Comparison of ENCODE assay signal across 24 cellular contexts in genomic region chr12:116561181-116561821, GRCh38. TPM values are rescaled to one million over a fixed set of nuclear protein-coding genes. Genes with fewer than 3 reads are reported as not detected.
DNase-seq lines count a peak whose midpoint lies in the region; ATAC-seq, FAIRE-seq and TF ChIP-seq lines count a peak whose summit lies in the region.
"Had no signal": no experiment of that assay in that cellular context is flagged by ENCODE, and none has a peak within 500 bp of the region (broad histone marks: within the 10 kb centered on the region; RNA-seq: fewer than 3 reads in every experiment).

No MANE protein-coding gene starts in this region.

- no peaks in the 10 kb centered on the region for H3K36me3 ChIP-seq in Karpas-422 (ENCODE audit: insufficient read depth, low read length)
- H3K36me3 ChIP-seq: left lung had no signal

- peaks cover 29% of the 10 kb centered on the region for H3K4me1 Mint-ChIP-seq in activated naive CD8-positive, alpha-beta T cell treated with anti-CD3 and anti-CD28 coated beads, Interleukin-2, amount 10 ng/mL, durations not matched to agents 7 days and 5 days
- peaks cover 34% of the 10 kb centered on the region for H3K4me1 Mint-ChIP-seq in activated naive CD8-positive, alpha-beta T cell treated with anti-CD3 and anti-CD28 coated beads for 36 hours
- H3K4me1 Mint-ChIP-seq in stimulated activated naive B cell treated with anti-CD40 and anti-IgM and Interleukin-4, amounts not matched to agents 10 μg/mL and 1 μg/mL and 100 μg/mL, for 72 hours: peaks cover 28 to 66% of the 10 kb centered on the region in 2 donors
- H3K4me1 Mint-ChIP-seq in type B pancreatic cell (ENCODE audit: unreplicated experiment): peaks cover 10% of the 10 kb centered on the region

- 0 out of 2 replicates have a peak overlapping the region, but pooled peaks have one; percentile 31 for H2AFZ ChIP-seq in Karpas-422 (ENCODE audit: low read length)

- no peak overlapping the region for H3K4me2 ChIP-seq in Karpas-422 (ENCODE audit: low read depth, low read length, poor library complexity, severe bottlenecking)

- peak overlapping the region; percentile 3 for H3K27ac Mint-ChIP-seq in activated naive CD8-positive, alpha-beta T cell treated with anti-CD3 and anti-CD28 coated beads, Interleukin-2, amount 10 ng/mL, durations not matched to agents 7 days and 5 days
- H3K27ac Mint-ChIP-seq in activated naive CD8-positive, alpha-beta T cell treated with anti-CD3 and anti-CD28 coated beads for 36 hours: no peak overlapping the region
- peak overlapping the region; percentile 63 for H3K27ac Mint-ChIP-seq in stimulated activated naive B cell treated with anti-CD40 and anti-IgM and Interleukin-4, amounts not matched to agents 10 μg/mL and 1 μg/mL and 100 μg/mL, for 72 hours
- H3K27ac Mint-ChIP-seq in type B pancreatic cell: no peak overlapping the region
- H3K27ac Mint-ChIP-seq: nephron progenitor cell had no signal

- TF ChIP-seq CTCF in D721Med (IDR thresholded peaks at IDR 0.05; ENCODE audit: insufficient read depth, missing control alignments) (no peak), type B pancreatic cell (conservative IDR thresholded peaks at IDR 0.05) (no peak)

- H3K9me3 ChIP-seq in Karpas-422 (ENCODE audit: low read length): no peaks in the 10 kb centered on the region

- H3K27ac ChIP-seq in Karpas-422 (ENCODE audit: low read length): peak overlapping the region; percentile 97

- no peak overlapping the region for H3K4me3 Mint-ChIP-seq in activated naive CD8-positive, alpha-beta T cell treated with anti-CD3 and anti-CD28 coated beads, Interleukin-2, amount 10 ng/mL, durations not matched to agents 7 days and 5 days
- H3K4me3 Mint-ChIP-seq in activated naive CD8-positive, alpha-beta T cell treated with anti-CD3 and anti-CD28 coated beads for 36 hours: no peak overlapping the region
- H3K4me3 Mint-ChIP-seq in stimulated activated naive B cell treated with anti-CD40 and anti-IgM and Interleukin-4, amounts not matched to agents 10 μg/mL and 1 μg/mL and 100 μg/mL, for 72 hours: no peak overlapping the region
- no peak overlapping the region for H3K4me3 Mint-ChIP-seq in type B pancreatic cell
- H3K4me3 Mint-ChIP-seq: activated T-cell treated with anti-CD3 and anti-CD28 coated beads, Interleukin-2, amount 50 U/mL, for 24 hours; nephron progenitor cell had no signal

- peaks cover 12% of the 10 kb centered on the region for H3K36me3 Mint-ChIP-seq in activated naive CD8-positive, alpha-beta T cell treated with anti-CD3 and anti-CD28 coated beads, Interleukin-2, amount 10 ng/mL, durations not matched to agents 7 days and 5 days
- H3K36me3 Mint-ChIP-seq in activated naive CD8-positive, alpha-beta T cell treated with anti-CD3 and anti-CD28 coated beads for 36 hours: peaks cover 7% of the 10 kb centered on the region
- peaks cover 7 to 18% of the 10 kb centered on the region in 2 donors for H3K36me3 Mint-ChIP-seq in stimulated activated naive B cell treated with anti-CD40 and anti-IgM and Interleukin-4, amounts not matched to agents 10 μg/mL and 1 μg/mL and 100 μg/mL, for 72 hours
- peaks cover 3% of the 10 kb centered on the region for H3K36me3 Mint-ChIP-seq in type B pancreatic cell

- DNase-seq in activated naive CD8-positive, alpha-beta T cell treated with anti-CD3 and anti-CD28 coated beads, Interleukin-2, amount 10 ng/mL, durations not matched to agents 7 days and 5 days: no peak
- no peak for DNase-seq in activated naive CD8-positive, alpha-beta T cell treated with anti-CD3 and anti-CD28 coated beads for 36 hours
- DNase-seq in Karpas-422 (no peak), UCSD-AML1 (lab: John Stamatoyannopoulos, UW; ENCODE audit: unreplicated experiment) (peak; percentile 31), D721Med (ENCODE audit: insufficient read length, low spot score) (no peak), NCI-H774 (lab: John Stamatoyannopoulos, UW) (no peak), type B pancreatic cell (ENCODE audit: extremely low spot score, unreplicated experiment) (no peak)
- no peak for DNase-seq in stimulated activated naive B cell treated with anti-CD40 and anti-IgM and Interleukin-4, amounts not matched to agents 10 μg/mL and 1 μg/mL and 100 μg/mL, for 72 hours
- DNase-seq: activated CD8-positive, alpha-beta memory T cell treated with anti-CD3 and anti-CD28 coated beads for 24 hours; activated naive CD4-positive, alpha-beta T cell; activated T-cell treated with anti-CD3 and anti-CD28 coated beads, Interleukin-2, amount 50 U/mL, for 24 hours; aorta; CD8-positive, alpha-beta memory T cell; effector CD4-positive, alpha-beta T cell; foreskin fibroblast; left lung; NCI-H1092; NCI-H2029; nephron progenitor cell had no signal

- H3K27me3 Mint-ChIP-seq in activated naive CD8-positive, alpha-beta T cell treated with anti-CD3 and anti-CD28 coated beads, Interleukin-2, amount 10 ng/mL, durations not matched to agents 7 days and 5 days: peaks cover 8% of the 10 kb centered on the region
- no peaks in the 10 kb centered on the region for H3K27me3 Mint-ChIP-seq in activated naive CD8-positive, alpha-beta T cell treated with anti-CD3 and anti-CD28 coated beads for 36 hours
- H3K27me3 Mint-ChIP-seq in stimulated activated naive B cell treated with anti-CD40 and anti-IgM and Interleukin-4, amounts not matched to agents 10 μg/mL and 1 μg/mL and 100 μg/mL, for 72 hours: no peaks in the 10 kb centered on the region
- no peaks in the 10 kb centered on the region for H3K27me3 Mint-ChIP-seq in type B pancreatic cell
- H3K27me3 Mint-ChIP-seq: activated T-cell treated with anti-CD3 and anti-CD28 coated beads, Interleukin-2, amount 50 U/mL, for 24 hours had no signal

- H3K27me3 ChIP-seq in Karpas-422 (ENCODE audit: low read length): no peaks in the 10 kb centered on the region
- H3K27me3 ChIP-seq: left lung had no signal

- no peak overlapping the region for H3K4me3 ChIP-seq in Karpas-422 (ENCODE audit: low read length)
- H3K4me3 ChIP-seq: left lung had no signal

- H3K79me2 ChIP-seq in Karpas-422 (ENCODE audit: low read length): no peaks in the 10 kb centered on the region

- no peaks in the 10 kb centered on the region for H4K20me1 ChIP-seq in Karpas-422 (ENCODE audit: insufficient read depth, low read depth, low read length)

- peaks cover 19% of the 10 kb centered on the region for H3K9me3 Mint-ChIP-seq in activated naive CD8-positive, alpha-beta T cell treated with anti-CD3 and anti-CD28 coated beads, Interleukin-2, amount 10 ng/mL, durations not matched to agents 7 days and 5 days
- H3K9me3 Mint-ChIP-seq in activated naive CD8-positive, alpha-beta T cell treated with anti-CD3 and anti-CD28 coated beads for 36 hours: peaks cover 14% of the 10 kb centered on the region
- peaks cover 15 to 18% of the 10 kb centered on the region in 2 donors for H3K9me3 Mint-ChIP-seq in stimulated activated naive B cell treated with anti-CD40 and anti-IgM and Interleukin-4, amounts not matched to agents 10 μg/mL and 1 μg/mL and 100 μg/mL, for 72 hours
- H3K9me3 Mint-ChIP-seq in type B pancreatic cell: peaks cover 9% of the 10 kb centered on the region

- POLR2A ChIA-PET in activated naive CD8-positive, alpha-beta T cell treated with anti-CD3 and anti-CD28 coated beads, Interleukin-2, amount 10 ng/mL, durations not matched to agents 7 days and 5 days (lab: Charles Lee): interaction anchor here (0.6 kb wide), 1 partner anchor 26 kb away, joined by 7 read pairs; no protein-coding TSS in a partner anchor

- no peak overlapping the region for H3K9ac ChIP-seq in Karpas-422 (ENCODE audit: low read length)

- no peaks in the 10 kb centered on the region for H3K9me2 ChIP-seq in Karpas-422 (replicated peaks; ENCODE audit: insufficient read depth, low read length)

- no peak for ATAC-seq in activated naive CD8-positive, alpha-beta T cell treated with anti-CD3 and anti-CD28 coated beads, Interleukin-2, amount 10 ng/mL, durations not matched to agents 7 days and 5 days (ENCODE audit: low read depth)
- ATAC-seq in stimulated activated naive B cell treated with anti-CD40 and anti-IgM and Interleukin-4, amounts not matched to agents 10 μg/mL and 1 μg/mL and 100 μg/mL, for 72 hours (replicated peaks): no peak
- ATAC-seq: activated CD4-positive, CD25-positive, alpha-beta regulatory T cell treated with anti-CD3 and anti-CD28 coated beads, Interleukin-2, amount 50 U/mL, for 24 hours; left lung; sciatic nerve had no signal

- FAIRE-seq in D721Med (lab: Jason Lieb, UNC): no peak
- FAIRE-seq: GM12892 had no signal

- peaks cover 42% of the 10 kb centered on the region for H3K4me1 ChIP-seq in Karpas-422 (ENCODE audit: low read length)

RNA-seq across cellular contexts. Expression of gene MAP1LC3B2, which starts 2.1 kb away (rescaled TPM):
- total RNA-seq in activated naive CD8-positive, alpha-beta T cell treated with anti-CD3 and anti-CD28 coated beads, Interleukin-2, amount 10 ng/mL, durations not matched to agents 7 days and 5 days: under 1 TPM; 0.85 to 0.89 TPM
- 1 to 10 TPM in 1 of 2 experiments, under 1 TPM in 1; 0.74 to 1.7 TPM for total RNA-seq in activated naive CD8-positive, alpha-beta T cell treated with anti-CD3 and anti-CD28 coated beads for 36 hours
- 0.32 and 0.71 TPM in 2 replicates for total RNA-seq in Karpas-422 (2014; rRNA removed; shearing (Covaris generic); ENCODE audit: low replicate concordance)
- 1.0 TPM in 1 of 2 replicates, not detected in the other for total RNA-seq in type B pancreatic cell (ENCODE audit: low replicate concordance)
- total RNA-seq: epithelial cell of proximal tubule, urinary bladder had no signal

Comparison
In these comparisons a context has a peak if more than half of its experiments do, and no peak if none do; other contexts are left out.
1. H3K27ac Mint-ChIP-seq: peak in activated naive CD8-positive, alpha-beta T cell treated with anti-CD3 and anti-CD28 coated beads, Interleukin-2, amount 10 ng/mL, durations not matched to agents 7 days and 5 days (single experiment) and stimulated activated naive B cell treated with anti-CD40 and anti-IgM and Interleukin-4, amounts not matched to agents 10 μg/mL and 1 μg/mL and 100 μg/mL, for 72 hours (single experiment); none in activated naive CD8-positive, alpha-beta T cell treated with anti-CD3 and anti-CD28 coated beads for 36 hours (single experiment) and type B pancreatic cell (single experiment).